ENCODE assay signal across 5 cellular contexts in the genomic region with DNA sequence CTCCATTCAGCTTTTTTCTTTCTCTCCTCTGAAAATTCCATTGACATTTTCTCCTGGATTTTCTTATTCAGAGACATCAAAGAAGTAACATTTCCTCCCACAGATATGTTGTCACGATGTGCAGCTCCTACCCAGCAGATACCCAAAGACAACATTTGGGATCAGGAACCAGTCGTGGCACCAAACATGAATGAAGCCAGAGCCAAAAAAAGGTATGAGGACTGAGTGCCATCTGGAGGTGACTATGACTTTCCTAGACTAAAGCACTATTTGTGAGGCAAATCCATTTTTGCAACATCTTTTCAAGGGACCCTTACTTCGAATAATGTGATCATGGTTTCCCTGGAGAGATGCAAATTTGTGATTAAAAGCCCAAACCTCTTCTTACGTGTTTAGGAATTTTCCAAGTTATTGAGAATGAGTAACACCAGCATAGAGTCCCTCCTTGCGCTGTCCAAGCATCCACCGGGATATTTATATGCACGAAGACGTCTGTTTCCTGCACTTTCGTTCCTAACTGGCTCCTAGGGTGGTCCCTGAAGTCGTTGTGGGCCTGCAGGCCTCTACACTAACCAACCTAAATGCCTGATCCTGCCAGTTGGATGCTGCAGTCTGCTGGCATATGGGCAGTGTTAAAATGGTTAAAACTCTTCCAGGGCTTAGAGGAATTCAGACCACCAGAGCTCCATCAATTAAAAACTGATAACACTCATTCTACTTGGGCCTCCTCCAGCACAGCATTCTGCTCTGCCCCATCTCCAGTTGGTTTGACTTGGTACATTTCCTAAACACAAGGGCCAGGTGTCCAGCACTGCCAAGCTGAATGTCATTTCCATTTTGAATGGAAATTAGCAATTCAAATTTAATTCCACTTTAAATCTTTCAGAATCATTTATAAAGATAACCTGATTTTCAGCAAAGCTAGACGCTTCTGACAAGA.
"Had no signal": no experiment of that assay in that cellular context is flagged by ENCODE, and none has a peak within 500 bp of the region (broad histone marks: within the 10 kb centered on the region; RNA-seq: fewer than 3 reads in every experiment).

No MANE protein-coding gene starts in this region.

- H3K9me3 ChIP-seq: HAP-1 had no signal

- H3K4me3 ChIP-seq: GM23338, HAP-1 had no signal

- H3K4me1 ChIP-seq: HAP-1 had no signal

- H3K36me3 ChIP-seq: HAP-1 had no signal

- DNase-seq: HFFc6, KBM-7 had no signal

- H3K27ac ChIP-seq: HL-60 had no signal
